Comparison of ENCODE assay signal across 8 cellular contexts in genomic region chr14:99393059-99393655, GRCh38.
A peak's percentile ranks its signal among the peaks of the same experiment; 100 is the strongest.
DNase-seq lines count a peak whose midpoint lies in the region; ATAC-seq and TF ChIP-seq lines count a peak whose summit lies in the region.

No MANE protein-coding gene starts in this region.

- no peaks in the 10 kb centered on the region for H3K9me3 ChIP-seq in DOHH2 (ENCODE audit: control insufficient read depth, insufficient read depth, low read length)

- peak; percentile 59 for ATAC-seq in GM21526 (IDR thresholded peaks at IDR 0.05; ENCODE audit: low FRiP score, unreplicated experiment)

- H3K79me2 ChIP-seq in DOHH2 (ENCODE audit: control insufficient read depth, low read length): no peaks in the 10 kb centered on the region

- DNase-seq in MV-4-11 (lab: John Stamatoyannopoulos, UW) (peak; percentile 5), activated T-cell treated with anti-CD3 and anti-CD28 coated beads for 4 hours (peak; percentile 10), glomerular visceral epithelial cell (ENCODE audit: extremely low spot score) (peak; percentile 52), cerebellum (ENCODE audit: low spot score) (no peak), kidney glomerular epithelial cell (lab: John Stamatoyannopoulos, UW) (no peak)
- peak; percentile 6 to 23 for DNase-seq in stimulated activated CD4-positive, alpha-beta T cell treated with anti-CD3 and anti-CD28 coated beads, Interleukin-1b, Interleukin-23, amount 100 ng/mL, for 4 hours (ENCODE audit: low read depth in 2 of 2)

- no peaks in the 10 kb centered on the region for H3K9me2 ChIP-seq in DOHH2 (replicated peaks; ENCODE audit: control insufficient read depth, low read length)

- TF ChIP-seq CTCF in DOHH2 (IDR thresholded peaks at IDR 0.05; ENCODE audit: low read depth, low read length, poor library complexity, severe bottlenecking): peak; percentile 92

- no peak overlapping the region for H3K27ac ChIP-seq in DOHH2 (ENCODE audit: low read depth, low read length)

- H4K20me1 ChIP-seq in DOHH2 (ENCODE audit: control insufficient read depth, insufficient read depth, low read depth, low read length): peaks cover 11% of the 10 kb centered on the region

- H3K36me3 ChIP-seq in DOHH2 (ENCODE audit: control insufficient read depth, low read length): peaks cover 1% of the 10 kb centered on the region; the same call in 1 of the 2 replicates

- H3K4me2 ChIP-seq in DOHH2 (ENCODE audit: low read length): no peak overlapping the region

- peaks cover 3% of the 10 kb centered on the region; the same call in 1 of the 2 replicates for H3K4me1 ChIP-seq in DOHH2 (ENCODE audit: control insufficient read depth, low read length)

- H3K27me3 ChIP-seq in DOHH2 (ENCODE audit: control insufficient read depth, low read length): no peaks in the 10 kb centered on the region

- H3K4me3 ChIP-seq in DOHH2 (ENCODE audit: low read length): no peak overlapping the region

- H3F3A ChIP-seq in DOHH2 (ENCODE audit: control insufficient read depth, insufficient read depth): no peaks in the 10 kb centered on the region

Comparison
In these comparisons a context has a peak if more than half of its experiments do, and no peak if none do; other contexts are left out.
1. DNase-seq: peak in MV-4-11 (single experiment), activated T-cell treated with anti-CD3 and anti-CD28 coated beads for 4 hours (single experiment), glomerular visceral epithelial cell (single experiment) and stimulated activated CD4-positive, alpha-beta T cell treated with anti-CD3 and anti-CD28 coated beads, Interleukin-1b, Interleukin-23, amount 100 ng/mL, for 4 hours (2 of 2); none in cerebellum (single experiment) and kidney glomerular epithelial cell (single experiment).